8 cellular contexts compared by ENCODE assay signal in genomic region chr7:45978010-45978681, GRCh38. TPM values are rescaled to one million over a fixed set of nuclear protein-coding genes. Genes with fewer than 3 reads are reported as not detected.
DNase-seq lines count a peak whose midpoint lies in the region; ATAC-seq, FAIRE-seq and TF ChIP-seq lines count a peak whose summit lies in the region.

No MANE protein-coding gene starts in this region.

- no peak for TF ChIP-seq CTCF in AG09309 (IDR thresholded peaks at IDR 0.05; ENCODE audit: control insufficient read depth, insufficient read depth, low read depth, low read length, missing control alignments)

- in situ Hi-C loops in SK-MEL-5 (cut with HindIII; ENCODE audit: low pct_unique_long_range_greater_than_20kb, low sequenced_read_pairs), result no loop called here

- H3K4me3 ChIP-seq in AG09309 (ENCODE audit: control insufficient read depth, low read depth, low read length), result no peak overlapping the region

- no peak for ATAC-seq in HG03196 (IDR thresholded peaks at IDR 0.05; ENCODE audit: unreplicated experiment)

- DNase-seq in AG09309 (ENCODE audit: low read depth) (peak; percentile 96), H4 (ENCODE audit: low spot score) (peak; percentile 100), SK-MEL-5 (ENCODE audit: low read depth, low spot score) (peak; percentile 75), fibroblast of the conjunctiva (ENCODE audit: low read depth) (peak; percentile 73), renal cortical epithelial cell (ENCODE audit: low read depth) (peak; percentile 100), GM12892 (ENCODE audit: insufficient read length) (no peak)
- no peak for DNase-seq in activated CD4-positive, alpha-beta T cell treated with anti-CD3 and anti-CD28 coated beads for 1 hour

- FAIRE-seq in GM12892 (lab: Jason Lieb, UNC), result no peak

- TF ChIP-seq POLR2A in GM12892 (IDR thresholded peaks at IDR 0.05; ENCODE audit: low read depth, low read length), result no peak

RNA-seq across cellular contexts. Expression of gene IGFBP3, which starts 57.1 kb away (rescaled TPM):
- total RNA-seq in H4 (2014; rRNA removed; shearing (Covaris generic)), result 1,960 and 2,130 TPM in 2 replicates
- total RNA-seq in SK-MEL-5 (2014; rRNA removed; shearing (Covaris generic)), result 45.4 and 46.4 TPM in 2 replicates
- polyA plus RNA-seq in SK-MEL-5 (2015; cell fraction: cytosol; rRNA removed), result 50.3 and 53.5 TPM in 2 replicates
- 24.4 and 27.5 TPM in 2 replicates for polyA plus RNA-seq in SK-MEL-5 (2015; cell fraction: nucleus; rRNA removed)
- 296 and 646 TPM in 2 replicates for total RNA-seq in renal cortical epithelial cell
- polyA plus RNA-seq in GM12892 (2012; ENCODE audit: missing spikeins), result 0.28 TPM

Comparison
In these comparisons a context has a peak if more than half of its experiments do, and no peak if none do; other contexts are left out.
1. DNase-seq: peak in AG09309 (single experiment), H4 (single experiment), SK-MEL-5 (single experiment), fibroblast of the conjunctiva (single experiment) and renal cortical epithelial cell (single experiment); none in GM12892 (single experiment) and activated CD4-positive, alpha-beta T cell treated with anti-CD3 and anti-CD28 coated beads for 1 hour (single experiment).